Comparison of ENCODE assay signal across 1 cellular context in the genomic region with DNA sequence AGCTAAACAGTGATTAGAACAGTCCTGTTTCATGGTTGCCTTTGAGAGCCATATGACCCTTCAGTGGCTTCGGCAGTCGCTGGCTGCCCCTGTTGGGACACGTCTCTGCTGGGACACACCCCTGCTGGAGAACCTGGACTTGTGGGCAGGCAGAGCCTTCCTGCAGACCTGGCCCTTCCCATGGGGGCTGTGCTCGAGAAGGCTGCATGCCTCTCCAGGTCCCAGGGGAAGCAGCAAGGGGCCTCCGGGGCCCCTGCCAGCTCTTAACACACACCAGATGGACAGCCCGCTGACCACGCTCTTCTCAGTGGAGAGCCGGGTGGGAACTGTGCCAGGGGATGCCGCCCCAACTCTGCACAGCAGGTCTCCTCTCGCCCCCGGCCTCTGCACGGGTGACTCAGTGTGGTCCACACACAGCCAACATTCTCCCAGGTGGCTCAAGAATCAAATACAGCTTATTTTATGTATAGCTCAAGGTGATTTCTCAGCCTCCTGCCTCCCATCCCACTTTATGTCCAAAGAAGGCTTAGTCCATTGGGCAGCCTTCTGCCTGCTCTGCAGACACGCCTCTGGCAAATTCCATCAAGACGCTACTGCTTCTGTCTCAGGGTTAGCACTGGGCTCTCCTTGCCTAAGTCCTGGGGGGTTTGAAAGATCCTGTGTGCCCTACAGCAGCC.
TF ChIP-seq lines count a peak whose summit lies in the region.

No MANE protein-coding gene starts in this region.

TF ChIP-seq in HEK293, 187 proteins besides CTCF, POLR2A, EP300 and RAD21 (continued from another document):
- TF ChIP-seq ZNF510 (tag by site-specific recombination; IDR thresholded peaks at IDR 0.05; ENCODE audit: insufficient replicate concordance) (no peak), ZBTB7A (tag by site-specific recombination; IDR thresholded peaks at IDR 0.05; ENCODE audit: low read depth) (no peak), TCF7L2 (IDR thresholded peaks at IDR 0.05; ENCODE audit: borderline replicate concordance, low read depth, low read length) (no peak), GLIS1 (tag by site-specific recombination; IDR thresholded peaks at IDR 0.05) (peak; percentile 18; the same call in 1 of the 2 replicates), ZNF324 (tag by site-specific recombination; IDR thresholded peaks at IDR 0.05) (no peak), ZNF214 (tag by site-specific recombination; IDR thresholded peaks at IDR 0.05; ENCODE audit: borderline replicate concordance) (no peak)
